ENCODE assay signal across 1 cellular context in the genomic region with DNA sequence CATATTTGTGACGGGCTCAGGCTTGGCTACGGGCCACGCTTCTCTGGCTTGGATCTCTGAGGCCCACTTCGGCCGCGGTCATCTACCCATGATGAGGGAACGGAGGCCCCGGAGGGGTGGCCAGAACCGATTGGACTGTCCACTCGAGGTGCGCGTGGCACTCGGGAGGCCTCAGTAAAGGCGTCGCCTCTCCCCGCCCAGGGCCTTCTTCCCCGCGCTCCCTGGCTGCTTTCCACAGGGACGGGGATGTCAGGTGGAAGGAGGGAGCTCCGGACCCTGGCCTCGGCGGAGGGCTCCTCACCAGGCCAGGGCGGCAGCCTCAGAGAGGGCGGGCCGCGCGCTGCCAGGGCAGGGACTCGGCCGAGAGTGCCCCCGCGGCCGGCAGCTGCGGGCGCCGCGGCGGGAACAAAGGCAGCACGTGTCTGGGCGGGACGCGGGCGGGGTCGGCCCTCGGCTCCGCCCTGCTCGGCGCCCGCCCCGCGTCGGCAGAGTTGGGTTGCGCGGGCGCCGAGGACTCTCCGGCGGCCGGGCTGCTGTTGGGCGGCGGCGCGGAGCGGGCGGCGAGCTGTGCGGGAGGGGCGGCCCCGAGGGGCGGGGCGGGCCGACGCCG.
TF ChIP-seq lines count a peak whose summit lies in the region.

No MANE protein-coding gene starts in this region.

TF ChIP-seq in HepG2, 621 proteins besides CTCF, POLR2A, EP300 and RAD21 (continued from another document):
- TF ChIP-seq, protein P1, sequence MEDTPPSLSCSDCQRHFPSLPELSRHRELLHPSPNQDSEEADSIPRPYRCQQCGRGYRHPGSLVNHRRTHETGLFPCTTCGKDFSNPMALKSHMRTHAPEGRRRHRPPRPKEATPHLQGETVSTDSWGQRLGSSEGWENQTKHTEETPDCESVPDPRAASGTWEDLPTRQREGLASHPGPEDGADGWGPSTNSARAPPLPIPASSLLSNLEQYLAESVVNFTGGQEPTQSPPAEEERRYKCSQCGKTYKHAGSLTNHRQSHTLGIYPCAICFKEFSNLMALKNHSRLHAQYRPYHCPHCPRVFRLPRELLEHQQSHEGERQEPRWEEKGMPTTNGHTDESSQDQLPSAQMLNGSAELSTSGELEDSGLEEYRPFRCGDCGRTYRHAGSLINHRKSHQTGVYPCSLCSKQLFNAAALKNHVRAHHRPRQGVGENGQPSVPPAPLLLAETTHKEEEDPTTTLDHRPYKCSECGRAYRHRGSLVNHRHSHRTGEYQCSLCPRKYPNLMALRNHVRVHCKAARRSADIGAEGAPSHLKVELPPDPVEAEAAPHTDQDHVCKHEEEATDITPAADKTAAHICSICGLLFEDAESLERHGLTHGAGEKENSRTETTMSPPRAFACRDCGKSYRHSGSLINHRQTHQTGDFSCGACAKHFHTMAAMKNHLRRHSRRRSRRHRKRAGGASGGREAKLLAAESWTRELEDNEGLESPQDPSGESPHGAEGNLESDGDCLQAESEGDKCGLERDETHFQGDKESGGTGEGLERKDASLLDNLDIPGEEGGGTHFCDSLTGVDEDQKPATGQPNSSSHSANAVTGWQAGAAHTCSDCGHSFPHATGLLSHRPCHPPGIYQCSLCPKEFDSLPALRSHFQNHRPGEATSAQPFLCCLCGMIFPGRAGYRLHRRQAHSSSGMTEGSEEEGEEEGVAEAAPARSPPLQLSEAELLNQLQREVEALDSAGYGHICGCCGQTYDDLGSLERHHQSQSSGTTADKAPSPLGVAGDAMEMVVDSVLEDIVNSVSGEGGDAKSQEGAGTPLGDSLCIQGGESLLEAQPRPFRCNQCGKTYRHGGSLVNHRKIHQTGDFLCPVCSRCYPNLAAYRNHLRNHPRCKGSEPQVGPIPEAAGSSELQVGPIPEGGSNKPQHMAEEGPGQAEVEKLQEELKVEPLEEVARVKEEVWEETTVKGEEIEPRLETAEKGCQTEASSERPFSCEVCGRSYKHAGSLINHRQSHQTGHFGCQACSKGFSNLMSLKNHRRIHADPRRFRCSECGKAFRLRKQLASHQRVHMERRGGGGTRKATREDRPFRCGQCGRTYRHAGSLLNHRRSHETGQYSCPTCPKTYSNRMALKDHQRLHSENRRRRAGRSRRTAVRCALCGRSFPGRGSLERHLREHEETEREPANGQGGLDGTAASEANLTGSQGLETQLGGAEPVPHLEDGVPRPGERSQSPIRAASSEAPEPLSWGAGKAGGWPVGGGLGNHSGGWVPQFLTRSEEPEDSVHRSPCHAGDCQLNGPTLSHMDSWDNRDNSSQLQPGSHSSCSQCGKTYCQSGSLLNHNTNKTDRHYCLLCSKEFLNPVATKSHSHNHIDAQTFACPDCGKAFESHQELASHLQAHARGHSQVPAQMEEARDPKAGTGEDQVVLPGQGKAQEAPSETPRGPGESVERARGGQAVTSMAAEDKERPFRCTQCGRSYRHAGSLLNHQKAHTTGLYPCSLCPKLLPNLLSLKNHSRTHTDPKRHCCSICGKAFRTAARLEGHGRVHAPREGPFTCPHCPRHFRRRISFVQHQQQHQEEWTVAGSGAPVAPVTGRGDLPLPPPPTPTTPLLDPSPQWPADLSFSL (CRISPR knock-in tag; IDR thresholded peaks at IDR 0.05), result no peak
